Comparison of ENCODE assay signal across 8 cellular contexts in the genomic region with DNA sequence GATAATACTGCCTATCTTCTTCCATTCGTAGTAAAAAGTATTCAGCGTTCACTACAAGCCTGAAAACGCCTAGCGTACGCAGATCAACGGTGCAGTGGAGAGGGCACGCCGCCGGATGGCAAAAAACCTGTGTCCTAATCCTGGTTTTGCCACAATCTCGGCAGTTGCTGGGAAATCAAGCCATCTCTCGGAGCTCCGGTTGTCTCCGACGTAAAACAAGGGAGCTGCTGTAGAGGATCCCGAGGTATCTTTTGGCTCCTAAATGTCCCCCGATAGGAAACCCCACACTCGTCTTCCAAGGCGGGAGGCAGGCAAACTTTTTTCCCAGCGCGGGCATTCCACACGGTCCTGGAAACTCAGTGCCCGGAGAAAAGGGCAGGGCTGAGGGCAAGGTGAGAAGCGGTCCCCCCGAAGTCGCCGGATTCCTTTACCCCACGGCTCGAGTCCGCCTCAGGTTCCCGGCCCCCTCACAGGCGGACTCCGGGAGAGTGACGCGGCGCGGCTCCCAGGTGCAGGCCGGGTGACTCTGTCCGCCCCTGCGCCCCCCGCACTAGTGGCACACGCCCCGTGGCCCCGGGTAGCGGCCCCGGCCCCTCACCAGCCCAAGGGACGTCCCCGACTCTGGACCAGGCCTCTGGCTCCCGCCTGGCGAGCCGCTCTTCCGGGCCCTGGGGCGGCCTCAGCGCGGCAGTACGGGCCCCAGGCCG. TPM values are rescaled to one million over a fixed set of nuclear protein-coding genes. Genes with fewer than 3 reads are reported as not detected.
DNase-seq lines count a peak whose midpoint lies in the region; ATAC-seq and TF ChIP-seq lines count a peak whose summit lies in the region.

No MANE protein-coding gene starts in this region.

- peaks cover 7% of the 10 kb centered on the region; the same call in 1 of the 2 replicates for H3F3A ChIP-seq in GM23338 (replicated peaks; ENCODE audit: low read depth)

- DNase-seq in COLO668 (lab: John Stamatoyannopoulos, UW; ENCODE audit: unreplicated experiment) (peak; percentile 19), GM23338 (ENCODE audit: low spot score) (peak; percentile 55), NOMO-1 treated with dmso at 0.1 percent for 144 hours (lab: John Stamatoyannopoulos, UW; ENCODE audit: unreplicated experiment) (peak; percentile 35), foreskin keratinocyte (peak; percentile 31 to 51), neural crest cell (ENCODE audit: low read depth, low spot score) (peak; percentile 26), aorta (peak; percentile 60 to 76)
- DNase-seq in activated T-helper 9 cell treated with anti-CD3 and anti-CD28 coated beads, Interleukin-2, amount 50 U/mL, for 16 hours (ENCODE audit: low read depth) = peak; percentile 20

- no peaks in the 10 kb centered on the region for H3K9me2 ChIP-seq in GM23338 (ENCODE audit: insufficient read depth)

- H3K36me3 Mint-ChIP-seq in GM23338 (ENCODE audit: low read depth) = peaks cover 8% of the 10 kb centered on the region; the same call in 1 of the 3 replicates
- H3K36me3 Mint-ChIP-seq in neural crest cell (ENCODE audit: low read depth) = peaks cover 2% of the 10 kb centered on the region

- H3K27me3 ChIP-seq in GM23338 (ENCODE audit: insufficient read depth) (peaks cover 9% of the 10 kb centered on the region), foreskin keratinocyte (no peaks in the 10 kb centered on the region), aorta (ENCODE audit: control insufficient read depth in 1 of 2, insufficient read depth in 2 of 2, low read length in 1 of 2) (no peaks in the 10 kb centered on the region)

- H3K36me3 ChIP-seq in GM23338 (ENCODE audit: insufficient read depth) (no peaks in the 10 kb centered on the region), aorta (ENCODE audit: control insufficient read depth in 1 of 2, insufficient read depth in 2 of 2, low read length in 1 of 2) (no peaks in the 10 kb centered on the region)

- H3K9me3 Mint-ChIP-seq in GM23338 (no peaks in the 10 kb centered on the region), neural crest cell (no peaks in the 10 kb centered on the region)

- H3K4me1 ChIP-seq in GM23338 (ENCODE audit: insufficient read depth) (peaks cover 27% of the 10 kb centered on the region), foreskin keratinocyte (peaks cover 15% of the 10 kb centered on the region), aorta (ENCODE audit: control insufficient read depth in 1 of 2, insufficient read depth in 2 of 2, low read length in 2 of 2) (peaks cover 4 to 14% of the 10 kb centered on the region in 2 donors)

- H4K20me1 ChIP-seq in GM23338 (replicated peaks; ENCODE audit: insufficient read depth) = peaks cover 21% of the 10 kb centered on the region

- H3K4me3 ChIP-seq in GM23338 (peak overlapping the region; percentile 94), aorta (ENCODE audit: low read length in 2 of 2) (peak overlapping the region; percentile 90 to 95)

- H3K79me2 ChIP-seq in GM23338 (replicated peaks; ENCODE audit: insufficient read depth) = peaks cover 50% of the 10 kb centered on the region

- H3K4me2 ChIP-seq in GM23338 = peak overlapping the region; percentile 75

- H3K9me3 ChIP-seq in aorta (ENCODE audit: control insufficient read depth, low read length) = no peaks in the 10 kb centered on the region

- H3K4me3 Mint-ChIP-seq in GM23338 = peak overlapping the region; percentile 71
- peak overlapping the region; percentile 90 for H3K4me3 Mint-ChIP-seq in neural crest cell

- H3K4me1 Mint-ChIP-seq in GM23338 (peaks cover 25% of the 10 kb centered on the region), neural crest cell (peaks cover 33% of the 10 kb centered on the region)

- ATAC-seq in GM23338 = peak; percentile 65
- peak; percentile 33 for ATAC-seq in foreskin keratinocyte
- ATAC-seq in aorta (ENCODE audit: low FRiP score) = peak; percentile 37
- no peak for ATAC-seq in HG02571 (IDR thresholded peaks at IDR 0.05; ENCODE audit: unreplicated experiment)

- H3K27ac Mint-ChIP-seq in GM23338 (peak overlapping the region; percentile 1; the same call in 1 of the 2 replicates), neural crest cell (ENCODE audit: unreplicated experiment) (peak overlapping the region; percentile 47)

- intact Hi-C loops in aorta (cut with DNase I) = no loop called here

- TF ChIP-seq CTCF in GM23338 (conservative IDR thresholded peaks at IDR 0.05; ENCODE audit: low read depth in 2 of 2) = no peak
- peak; percentile 22 for TF ChIP-seq CTCF in foreskin keratinocyte (conservative IDR thresholded peaks at IDR 0.05)
- TF ChIP-seq CTCF in neural crest cell (conservative IDR thresholded peaks at IDR 0.05) = peak; percentile 41

- H3K27ac ChIP-seq in GM23338 (ENCODE audit: low read depth) (no peak overlapping the region), foreskin keratinocyte (peak overlapping the region; percentile 51), aorta (ENCODE audit: low read depth in 1 of 2, low read length in 2 of 2) (peak overlapping the region; percentile 1 to 91)

- H3K27me3 Mint-ChIP-seq in GM23338 (ENCODE audit: insufficient read depth, low read depth, poor library complexity) (peaks cover 4% of the 10 kb centered on the region), neural crest cell (ENCODE audit: low read depth) (no peaks in the 10 kb centered on the region)

- H2AFZ ChIP-seq in GM23338 = peak overlapping the region; percentile 85

- WGBS in aorta, 2 donors = 0 to 1% methylated on average over 50 to 56 of the region's 56 CpGs

TF ChIP-seq in GM23338, 12 proteins besides CTCF, POLR2A, EP300 and RAD21 (continues in another document):
- TF ChIP-seq EZH2 (IDR thresholded peaks at IDR 0.05; ENCODE audit: low read depth, unreplicated experiment) (no peak), ZNF114 (CRISPR knock-in tag; IDR thresholded peaks at IDR 0.05) (no peak)

RNA-seq across cellular contexts. Expression of a gene that starts 0.6 kb away (rescaled TPM):
- 35.5 and 36.3 TPM in 2 replicates for total RNA-seq in GM23338 (2014; rRNA removed; shearing (Covaris generic))
- polyA plus RNA-seq in GM23338 (2016; fragmentation: Nextera tagmentation; extraction: Ambion mirVana) (12.3 and 12.9 TPM in 2 replicates), foreskin keratinocyte (8.3 and 9.9 TPM in 2 replicates), aorta (1 to 10 TPM; 8.8 to 8.9 TPM)
- total RNA-seq in foreskin keratinocyte (27.9 and 28.0 TPM in 2 replicates), neural crest cell (49.1 and 51.1 TPM in 2 replicates), aorta (10 to 100 TPM; 33.1 to 42.3 TPM)

RNA-seq across cellular contexts. Expression of a gene that starts 19.7 kb away (rescaled TPM):
- 50.3 and 56.7 TPM in 2 replicates for total RNA-seq in GM23338 (2014; rRNA removed; shearing (Covaris generic))
- polyA plus RNA-seq in GM23338 (2016; fragmentation: Nextera tagmentation; extraction: Ambion mirVana) (22.1 and 26.1 TPM in 2 replicates), foreskin keratinocyte (10.7 and 14.6 TPM in 2 replicates), aorta (under 1 TPM; 0.23 to 0.88 TPM)
- total RNA-seq in foreskin keratinocyte (34.1 and 41.5 TPM in 2 replicates), neural crest cell (70.8 and 71.5 TPM in 2 replicates), aorta (1 to 10 TPM in 1 of 2 donors, under 1 TPM in 1; 0.65 to 1.7 TPM)

Comparison
In these comparisons a context has a peak if more than half of its experiments do, and no peak if none do; other contexts are left out.
1. CTCF ChIP-seq: peak in foreskin keratinocyte (single experiment) and neural crest cell (single experiment); none in GM23338 (0 of 2).
2. RNA of a gene that starts 19.7 kb away (total RNA-seq): 70.8 to 71.5 TPM in neural crest cell, 50.3 to 56.7 TPM in GM23338 and 34.1 to 41.5 TPM in foreskin keratinocyte; 0.65 to 1.7 TPM in aorta; every median in the first group is over 10 times any median in the second.
3. Peak in every context shown above with its lines, with median percentiles within 50 percentile points of each other: DNase-seq.